In genomic region chr14:79702197-79702596, GRCh38 we compare ENCODE assay signal across 33 cellular contexts.
"Had no signal": no experiment of that assay in that cellular context is flagged by ENCODE, and none has a peak within 500 bp of the region (broad histone marks: within the 10 kb centered on the region; RNA-seq: fewer than 3 reads in every experiment).

No MANE protein-coding gene starts in this region.

- H3K4me3 ChIP-seq: adrenal gland, body of pancreas, esophagus squamous epithelium, gastrocnemius medialis, heart left ventricle had no signal

- DNase-seq: activated CD4-positive, alpha-beta memory T cell treated with anti-CD3 and anti-CD28 coated beads for 36 hours; activated CD4-positive, alpha-beta T cell treated with anti-CD3 and anti-CD28 coated beads for 36 hours; activated CD4-positive, alpha-beta T cell treated with anti-CD3 and anti-CD28 coated beads, Interleukin-2, amount 10 ng/mL, durations not matched to agents 24 days and 14 days; activated CD4-positive, CD25-positive, alpha-beta regulatory T cell; activated CD4-positive, CD25-positive, alpha-beta regulatory T cell treated with anti-CD3 and anti-CD28 coated beads, Interleukin-2, amount 50 U/mL, for 72 hours; activated CD8-positive, alpha-beta memory T cell treated with anti-CD3 and anti-CD28 coated beads, Interleukin-2, amount 10 ng/mL, durations not matched to agents 7 days and 5 days; activated CD8-positive, alpha-beta memory T cell treated with anti-CD3 and anti-CD28 coated beads, Interleukin-2, amount 50 U/mL, for 4 hours; activated CD8-positive, alpha-beta T cell treated with anti-CD3 and anti-CD28 coated beads, Interleukin-2, amount 10 ng/mL, durations not matched to agents 7 days and 5 days; activated effector memory CD4-positive, alpha-beta T cell treated with anti-CD3 and anti-CD28 coated beads, Interleukin-2, amount 50 U/mL, for 16 hours; activated naive CD4-positive, alpha-beta T cell treated with anti-CD3 and anti-CD28 coated beads for 36 hours; activated naive CD8-positive, alpha-beta T cell treated with anti-CD3 and anti-CD28 coated beads for 36 hours; activated naive CD8-positive, alpha-beta T cell treated with anti-CD3 and anti-CD28 coated beads, Interleukin-2, amount 50 U/mL, for 24 hours; activated T-cell treated with anti-CD3 and anti-CD28 coated beads, Interleukin-2, amount 50 U/mL, for 1 hour; activated T-cell treated with anti-CD3 and anti-CD28 coated beads, Interleukin-2, amount 50 U/mL, for 48 hours; adrenal gland; amygdala; aorta; body of pancreas; cortex of kidney; dermis blood vessel endothelial cell; effector CD4-positive, alpha-beta T cell; effector memory CD8-positive, alpha-beta T cell; erythroblast; esophagus squamous epithelium; gastrocnemius medialis; glutamatergic neuron; heart left ventricle; T-helper 17 cell; T1000 had no signal

- H3K9me3 Mint-ChIP-seq: activated CD4-positive, alpha-beta memory T cell treated with anti-CD3 and anti-CD28 coated beads for 36 hours; activated naive CD4-positive, alpha-beta T cell treated with anti-CD3 and anti-CD28 coated beads for 36 hours; activated naive CD4-positive, alpha-beta T cell treated with anti-CD3 and anti-CD28 coated beads, Interleukin-2, amount 50 U/mL, for 24 hours; activated naive CD8-positive, alpha-beta T cell treated with anti-CD3 and anti-CD28 coated beads, Interleukin-2, amount 50 U/mL, for 24 hours had no signal

- H3K27ac ChIP-seq: adrenal gland, body of pancreas, esophagus squamous epithelium, gastrocnemius medialis, heart left ventricle had no signal

- H3K36me3 Mint-ChIP-seq: activated CD4-positive, alpha-beta memory T cell treated with anti-CD3 and anti-CD28 coated beads for 36 hours; activated CD8-positive, alpha-beta memory T cell treated with anti-CD3 and anti-CD28 coated beads, Interleukin-2, amount 10 ng/mL, durations not matched to agents 7 days and 5 days; activated naive CD4-positive, alpha-beta T cell treated with anti-CD3 and anti-CD28 coated beads, Interleukin-2, amount 50 U/mL, for 24 hours; activated naive CD8-positive, alpha-beta T cell treated with anti-CD3 and anti-CD28 coated beads for 36 hours had no signal

- H3K9me3 ChIP-seq: adrenal gland, body of pancreas, esophagus squamous epithelium, gastrocnemius medialis, heart left ventricle had no signal

- H3K4me3 Mint-ChIP-seq: activated CD4-positive, alpha-beta memory T cell treated with anti-CD3 and anti-CD28 coated beads for 36 hours; activated CD4-positive, alpha-beta T cell treated with anti-CD3 and anti-CD28 coated beads for 36 hours; activated CD4-positive, alpha-beta T cell treated with anti-CD3 and anti-CD28 coated beads, Interleukin-2, amount 10 ng/mL, durations not matched to agents 24 days and 14 days; activated CD8-positive, alpha-beta memory T cell treated with anti-CD3 and anti-CD28 coated beads, Interleukin-2, amount 10 ng/mL, durations not matched to agents 7 days and 5 days; activated CD8-positive, alpha-beta T cell treated with anti-CD3 and anti-CD28 coated beads, Interleukin-2, amount 10 ng/mL, durations not matched to agents 7 days and 5 days; activated naive CD4-positive, alpha-beta T cell treated with anti-CD3 and anti-CD28 coated beads for 36 hours; activated naive CD4-positive, alpha-beta T cell treated with anti-CD3 and anti-CD28 coated beads, Interleukin-2, amount 50 U/mL, for 24 hours; activated naive CD8-positive, alpha-beta T cell treated with anti-CD3 and anti-CD28 coated beads for 36 hours; activated naive CD8-positive, alpha-beta T cell treated with anti-CD3 and anti-CD28 coated beads, Interleukin-2, amount 50 U/mL, for 24 hours; activated T-helper 1 cell treated with anti-CD3 and anti-CD28 coated beads, Interleukin-12 subunit alpha, Interleukin-12 subunit beta, Interleukin-2, Interleukin-4 antibody, amounts not matched to agents 30 ng/mL and 10 ng/mL and 1 ng/mL, durations not matched to agents 14 hours and 24 hours and 36 hours; effector memory CD8-positive, alpha-beta T cell; T-helper 17 cell; T-helper 2 cell treated with Interferon-gamma antibody and Interleukin-4, amounts not matched to agents 5 μg/mL and 100 μg/mL, for 36 hours had no signal

- H3K27me3 Mint-ChIP-seq: activated CD4-positive, alpha-beta memory T cell treated with anti-CD3 and anti-CD28 coated beads for 36 hours; activated CD4-positive, alpha-beta T cell treated with anti-CD3 and anti-CD28 coated beads for 36 hours; activated CD4-positive, alpha-beta T cell treated with anti-CD3 and anti-CD28 coated beads, Interleukin-2, amount 10 ng/mL, durations not matched to agents 24 days and 14 days; activated CD8-positive, alpha-beta memory T cell treated with anti-CD3 and anti-CD28 coated beads, Interleukin-2, amount 10 ng/mL, durations not matched to agents 7 days and 5 days; activated naive CD4-positive, alpha-beta T cell treated with anti-CD3 and anti-CD28 coated beads, Interleukin-2, amount 50 U/mL, for 24 hours; activated naive CD8-positive, alpha-beta T cell treated with anti-CD3 and anti-CD28 coated beads for 36 hours; activated naive CD8-positive, alpha-beta T cell treated with anti-CD3 and anti-CD28 coated beads, Interleukin-2, amount 50 U/mL, for 24 hours; effector memory CD8-positive, alpha-beta T cell; T-helper 17 cell had no signal

- ATAC-seq: activated CD4-positive, alpha-beta T cell treated with anti-CD3 and anti-CD28 coated beads for 36 hours; activated CD8-positive, alpha-beta memory T cell treated with anti-CD3 and anti-CD28 coated beads, Interleukin-2, amount 10 ng/mL, durations not matched to agents 7 days and 5 days; activated CD8-positive, alpha-beta T cell treated with anti-CD3 and anti-CD28 coated beads, Interleukin-2, amount 10 ng/mL, durations not matched to agents 7 days and 5 days; activated naive CD8-positive, alpha-beta T cell treated with anti-CD3 and anti-CD28 coated beads, Interleukin-2, amount 50 U/mL, for 24 hours; body of pancreas; effector memory CD8-positive, alpha-beta T cell; gastrocnemius medialis; heart left ventricle; T-helper 17 cell had no signal

- H3K4me1 ChIP-seq: adrenal gland, esophagus squamous epithelium, heart left ventricle had no signal

- H3K27me3 ChIP-seq: body of pancreas, esophagus squamous epithelium, gastrocnemius medialis, heart left ventricle had no signal

- H3K4me1 Mint-ChIP-seq: activated CD4-positive, alpha-beta T cell treated with anti-CD3 and anti-CD28 coated beads for 36 hours; activated CD4-positive, alpha-beta T cell treated with anti-CD3 and anti-CD28 coated beads, Interleukin-2, amount 10 ng/mL, durations not matched to agents 24 days and 14 days; activated CD8-positive, alpha-beta memory T cell treated with anti-CD3 and anti-CD28 coated beads, Interleukin-2, amount 10 ng/mL, durations not matched to agents 7 days and 5 days; activated naive CD4-positive, alpha-beta T cell treated with anti-CD3 and anti-CD28 coated beads, Interleukin-2, amount 50 U/mL, for 24 hours; activated naive CD8-positive, alpha-beta T cell treated with anti-CD3 and anti-CD28 coated beads for 36 hours; activated naive CD8-positive, alpha-beta T cell treated with anti-CD3 and anti-CD28 coated beads, Interleukin-2, amount 50 U/mL, for 24 hours; T-helper 17 cell had no signal

- H3K36me3 ChIP-seq: adrenal gland, esophagus squamous epithelium, gastrocnemius medialis, heart left ventricle had no signal

- H3K27ac Mint-ChIP-seq: activated CD4-positive, alpha-beta memory T cell treated with anti-CD3 and anti-CD28 coated beads for 36 hours; activated CD4-positive, alpha-beta T cell treated with anti-CD3 and anti-CD28 coated beads for 36 hours; activated CD4-positive, alpha-beta T cell treated with anti-CD3 and anti-CD28 coated beads, Interleukin-2, amount 10 ng/mL, durations not matched to agents 24 days and 14 days; activated CD8-positive, alpha-beta memory T cell treated with anti-CD3 and anti-CD28 coated beads, Interleukin-2, amount 10 ng/mL, durations not matched to agents 7 days and 5 days; activated CD8-positive, alpha-beta T cell treated with anti-CD3 and anti-CD28 coated beads, Interleukin-2, amount 10 ng/mL, durations not matched to agents 7 days and 5 days; activated naive CD4-positive, alpha-beta T cell treated with anti-CD3 and anti-CD28 coated beads for 36 hours; activated naive CD4-positive, alpha-beta T cell treated with anti-CD3 and anti-CD28 coated beads, Interleukin-2, amount 50 U/mL, for 24 hours; activated naive CD8-positive, alpha-beta T cell treated with anti-CD3 and anti-CD28 coated beads for 36 hours; activated naive CD8-positive, alpha-beta T cell treated with anti-CD3 and anti-CD28 coated beads, Interleukin-2, amount 50 U/mL, for 24 hours; activated T-helper 1 cell treated with anti-CD3 and anti-CD28 coated beads, Interleukin-12 subunit alpha, Interleukin-12 subunit beta, Interleukin-2, Interleukin-4 antibody, amounts not matched to agents 30 ng/mL and 10 ng/mL and 1 ng/mL, durations not matched to agents 14 hours and 24 hours and 36 hours; activated T-helper 2 cell treated with anti-CD3 and anti-CD28 coated beads, Interferon-gamma antibody, Interleukin-2, Interleukin-4, amounts not matched to agents 10 μg/mL and 5 μg/mL and 100 μg/mL, durations not matched to agents 14 hours and 24 hours and 36 hours; effector memory CD8-positive, alpha-beta T cell; T-helper 17 cell; T-helper 2 cell treated with Interferon-gamma antibody and Interleukin-4, amounts not matched to agents 5 μg/mL and 100 μg/mL, for 36 hours had no signal
